In genomic region chr12:92921877-92922276, GRCh38 we compare ENCODE assay signal across 12 cellular contexts. TPM values are rescaled to one million over a fixed set of nuclear protein-coding genes. Genes with fewer than 3 reads are reported as not detected.
DNase-seq lines count a peak whose midpoint lies in the region; ATAC-seq and TF ChIP-seq lines count a peak whose summit lies in the region.
"Had no signal": no experiment of that assay in that cellular context is flagged by ENCODE, and none has a peak within 500 bp of the region (broad histone marks: within the 10 kb centered on the region; RNA-seq: fewer than 3 reads in every experiment).

No MANE protein-coding gene starts in this region.

- H3K4me3 ChIP-seq in OCI-LY3 (ENCODE audit: low read length) (peak overlapping the region; percentile 6; the same call in 1 of the 2 replicates), thyroid gland (replicated peaks in 1 of 3) (no peak overlapping the region)
- H3K4me3 ChIP-seq: GM23338, heart left ventricle had no signal

- intact Hi-C loops in thyroid gland (cut with DNase I): no loop called here

- H3K4me2 ChIP-seq in OCI-LY3 (ENCODE audit: low read length): peak overlapping the region; percentile 48
- H3K4me2 ChIP-seq: GM23338 had no signal

- H3K27ac ChIP-seq in OCI-LY3 (ENCODE audit: low read length) (peak overlapping the region; percentile 18; the same call in 1 of the 2 replicates), thyroid gland (no peak overlapping the region)
- H3K27ac ChIP-seq: heart left ventricle had no signal

- no peaks in the 10 kb centered on the region for H3K27me3 ChIP-seq in OCI-LY3 (ENCODE audit: low read depth, low read length)
- H3K27me3 ChIP-seq in thyroid gland: no peaks in the 10 kb centered on the region
- H3K27me3 ChIP-seq: heart left ventricle had no signal

- peaks cover 3% of the 10 kb centered on the region for H3K36me3 ChIP-seq in OCI-LY3 (replicated peaks; ENCODE audit: low read depth, low read length)
- H3K36me3 ChIP-seq in thyroid gland: no peaks in the 10 kb centered on the region
- H3K36me3 ChIP-seq: heart left ventricle had no signal

- TF ChIP-seq CTCF in OCI-LY3 (IDR thresholded peaks at IDR 0.05; ENCODE audit: low read depth, low read length) (no peak), thyroid gland (IDR thresholded peaks at IDR 0.05) (no peak)

- WGBS in thyroid gland, 2 donors: 84 to 95% methylated on average over 1 of the region's 1 CpG

- ATAC-seq in GM18498 (IDR thresholded peaks at IDR 0.05; ENCODE audit: unreplicated experiment) (peak; percentile 86), GM19025 (IDR thresholded peaks at IDR 0.05; ENCODE audit: low read depth, unreplicated experiment) (peak; percentile 93), HG02798 (IDR thresholded peaks at IDR 0.05; ENCODE audit: poor library complexity, unreplicated experiment) (peak; percentile 82)
- ATAC-seq: GM23338 had no signal

- H3K4me1 ChIP-seq in OCI-LY3 (ENCODE audit: low read length) (peaks cover 19% of the 10 kb centered on the region), thyroid gland (peaks cover under 1 to 4% of the 10 kb centered on the region in 2 donors)

- no peak for TF ChIP-seq POLR2A in thyroid gland (IDR thresholded peaks at IDR 0.05)

- no peak overlapping the region for H2AFZ ChIP-seq in OCI-LY3 (ENCODE audit: low read depth, low read length)
- H2AFZ ChIP-seq: GM23338 had no signal

- H3K9ac ChIP-seq in OCI-LY3 (ENCODE audit: low read length): no peak overlapping the region

- no peak for DNase-seq in nucleus accumbens (lab: John Stamatoyannopoulos, UW)
- no peak for DNase-seq in thyroid gland
- no peak for DNase-seq in RPMI8226
- no peak for DNase-seq in NCI-H345 (lab: John Stamatoyannopoulos, UW)
- DNase-seq: DMS79, heart left ventricle, NCI-H524 had no signal

- H3K9me3 ChIP-seq in OCI-LY3 (ENCODE audit: insufficient read depth, low read length) (no peaks in the 10 kb centered on the region), thyroid gland (no peaks in the 10 kb centered on the region)
- H3K9me3 ChIP-seq: heart left ventricle had no signal

- peaks cover 43% of the 10 kb centered on the region for H3K79me2 ChIP-seq in OCI-LY3 (ENCODE audit: low read length)

- H4K20me1 ChIP-seq in OCI-LY3 (ENCODE audit: insufficient read depth, low read length): peaks cover 13% of the 10 kb centered on the region

RNA-seq across cellular contexts. Expression of gene EEA1, which starts 7.2 kb away (rescaled TPM):
- 10 to 100 TPM; 16.0 to 21.8 (median 19.3) TPM for total RNA-seq in thyroid gland
